Comparison of ENCODE assay signal across 2 cellular contexts in genomic region chr10:4754143-4754542, GRCh38.
TF ChIP-seq lines count a peak whose summit lies in the region.

No MANE protein-coding gene starts in this region.

TF ChIP-seq in A549, 52 proteins besides CTCF, POLR2A, EP300 and RAD21 (continued from another document):
- TF ChIP-seq CHD2 (IDR thresholded peaks at IDR 0.05; ENCODE audit: low read length, partially characterized antibody) (no peak), HOXA7 (CRISPR knock-in tag; IDR thresholded peaks at IDR 0.05) (no peak)

TF ChIP-seq in K562, 482 proteins besides CTCF, POLR2A, EP300 and RAD21 (continued from another document):
- TF ChIP-seq C11orf30 (IDR thresholded peaks at IDR 0.05; ENCODE audit: low read depth) (peak; percentile 44; the same call in 1 of the 2 replicates), MAFF (IDR thresholded peaks at IDR 0.05; ENCODE audit: low read length) (0 out of 2 replicates have a peak, but pooled peaks have one; percentile 17)
